ENCODE assay signal across 10 cellular contexts in the genomic region with DNA sequence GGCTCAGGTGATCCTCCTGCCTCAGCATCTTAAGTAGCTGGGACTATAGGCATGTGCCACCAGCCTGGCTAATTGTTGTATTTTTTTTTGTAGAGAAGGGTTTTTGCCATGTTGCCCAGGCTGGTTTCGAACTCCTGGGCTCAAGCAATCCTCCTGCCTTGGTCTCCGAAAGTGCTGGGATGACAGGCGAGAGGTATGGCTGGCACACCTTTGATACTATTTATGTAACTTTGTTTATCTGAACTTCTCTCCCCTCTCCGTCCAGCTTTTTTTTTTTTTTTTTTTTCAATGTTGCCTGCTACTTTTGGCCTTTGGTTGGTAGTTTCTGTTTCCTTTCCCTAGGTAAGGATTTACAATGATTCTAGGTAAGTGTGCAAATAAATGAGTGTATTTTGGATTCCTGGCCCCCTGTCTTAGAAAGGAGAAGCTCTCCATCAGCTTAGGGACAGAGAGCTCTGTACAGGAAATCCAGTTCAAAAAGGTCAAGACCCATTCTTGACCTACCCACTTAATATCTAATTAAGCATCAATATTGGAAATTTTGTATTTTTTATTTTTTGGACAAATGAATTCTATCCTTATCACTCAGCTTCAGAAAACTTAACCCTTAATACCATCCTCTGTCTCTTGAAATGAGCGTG. TPM values are rescaled to one million over a fixed set of nuclear protein-coding genes. Genes with fewer than 3 reads are reported as not detected.
A peak's percentile ranks its signal among the peaks of the same experiment; 100 is the strongest.
DNase-seq lines count a peak whose midpoint lies in the region; ATAC-seq and TF ChIP-seq lines count a peak whose summit lies in the region.
"Had no signal": no experiment of that assay in that cellular context is flagged by ENCODE, and none has a peak within 500 bp of the region (broad histone marks: within the 10 kb centered on the region; RNA-seq: fewer than 3 reads in every experiment).

No MANE protein-coding gene starts in this region.

- no peaks in the 10 kb centered on the region for H3K27me3 ChIP-seq in CD4-positive, CD25-positive, alpha-beta regulatory T cell (ENCODE audit: control insufficient read depth, insufficient read depth, low read length)
- H3K27me3 ChIP-seq in adrenal gland: no peaks in the 10 kb centered on the region
- H3K27me3 ChIP-seq: pancreas had no signal

- peaks cover 9% of the 10 kb centered on the region for H3K36me3 ChIP-seq in CD4-positive, CD25-positive, alpha-beta regulatory T cell (ENCODE audit: control insufficient read depth, insufficient read depth, low read length)
- peaks cover 0 to 7% of the 10 kb centered on the region in 2 donors for H3K36me3 ChIP-seq in adrenal gland (replicated peaks in 1 of 2)
- H3K36me3 ChIP-seq: pancreas had no signal

- peaks cover 34% of the 10 kb centered on the region for H3K36me3 Mint-ChIP-seq in CD4-positive, CD25-positive, alpha-beta regulatory T cell
- peaks cover 8% of the 10 kb centered on the region for H3K36me3 Mint-ChIP-seq in nephron (ENCODE audit: low read depth)

- peak overlapping the region; percentile 92 for H3K27ac ChIP-seq in CD4-positive, CD25-positive, alpha-beta regulatory T cell (ENCODE audit: insufficient read depth, low read length, poor library complexity, severe bottlenecking)
- H3K27ac ChIP-seq in adrenal gland: peak overlapping the region in 4 of 5 donors; percentile 48 to 77 (median 69)

- WGBS in adrenal gland, 4 donors: 48 to 67% (median 48%) methylated on average over 4 to 5 of the region's 5 CpGs

- no peaks in the 10 kb centered on the region for H3K9me3 ChIP-seq in CD4-positive, CD25-positive, alpha-beta regulatory T cell (ENCODE audit: control insufficient read depth in 2 of 2, low read length in 2 of 2)
- H3K9me3 ChIP-seq in adrenal gland (replicated peaks in 1 of 3): no peaks in the 10 kb centered on the region
- H3K9me3 ChIP-seq: pancreas had no signal

- peaks cover 98% of the 10 kb centered on the region for H3K4me1 ChIP-seq in CD4-positive, CD25-positive, alpha-beta regulatory T cell (ENCODE audit: control insufficient read depth, insufficient read depth, low read length, poor library complexity, severe bottlenecking)
- H3K4me1 ChIP-seq in adrenal gland (replicated peaks in 1 of 2): peaks cover 86 to 100% of the 10 kb centered on the region in 2 donors

- H3K27ac Mint-ChIP-seq in CD4-positive, CD25-positive, alpha-beta regulatory T cell: peak overlapping the region; percentile 91 to 98 (median 96)
- peak overlapping the region in 2 of 3 experiments; percentile 21 to 57 for H3K27ac Mint-ChIP-seq in nephron

- peak overlapping the region; percentile 79 for H3K4me3 ChIP-seq in CD4-positive, CD25-positive, alpha-beta regulatory T cell (ENCODE audit: low read depth, low read length)
- H3K4me3 ChIP-seq in adrenal gland: no peak overlapping the region
- H3K4me3 ChIP-seq: pancreas had no signal

- H3K4me3 Mint-ChIP-seq in CD4-positive, CD25-positive, alpha-beta regulatory T cell: peak overlapping the region; percentile 82 to 93 (median 88)
- H3K4me3 Mint-ChIP-seq in nephron: no peak overlapping the region

- H3K4me1 Mint-ChIP-seq in CD4-positive, CD25-positive, alpha-beta regulatory T cell: peaks cover 42 to 89% (median 72%) of the 10 kb centered on the region in 4 donors
- H3K4me1 Mint-ChIP-seq in nephron: peaks cover 32% of the 10 kb centered on the region

- TF ChIP-seq CTCF in adrenal gland (IDR thresholded peaks at IDR 0.05): no peak
- TF ChIP-seq CTCF in nephron (IDR thresholded peaks at IDR 0.05; ENCODE audit: unreplicated experiment in 3 of 3): no peak

- ATAC-seq in CD4-positive, CD25-positive, alpha-beta regulatory T cell (ENCODE audit: low read depth in 2 of 2): no peak
- ATAC-seq in HG02763 (IDR thresholded peaks at IDR 0.05; ENCODE audit: unreplicated experiment): peak; percentile 1
- no peak for ATAC-seq in GM19463 (IDR thresholded peaks at IDR 0.05; ENCODE audit: unreplicated experiment)

- no peak for DNase-seq in CD4-positive, CD25-positive, alpha-beta regulatory T cell
- DNase-seq in adrenal gland (no peak), NCI-H1092 treated with DMSO at 0.1 percent for 48 hours (lab: John Stamatoyannopoulos, UW) (no peak), GF-D8 (lab: John Stamatoyannopoulos, UW) (no peak)
- no peak for DNase-seq in activated effector memory CD4-positive, alpha-beta T cell treated with anti-CD3 and anti-CD28 coated beads, Interleukin-2, amount 50 U/mL, for 16 hours
- DNase-seq: pancreas had no signal

- intact Hi-C loops in adrenal gland (cut with DNase I): no loop called here

- no peaks in the 10 kb centered on the region for H3K9me3 Mint-ChIP-seq in CD4-positive, CD25-positive, alpha-beta regulatory T cell
- H3K9me3 Mint-ChIP-seq in nephron: no peaks in the 10 kb centered on the region

- no peaks in the 10 kb centered on the region for H3K27me3 Mint-ChIP-seq in CD4-positive, CD25-positive, alpha-beta regulatory T cell
- H3K27me3 Mint-ChIP-seq in nephron (ENCODE audit: low read depth): no peaks in the 10 kb centered on the region

- no peak for TF ChIP-seq POLR2A in adrenal gland (IDR thresholded peaks at IDR 0.05)

RNA-seq across cellular contexts. Expression of a gene that starts 6.8 kb away (rescaled TPM):
- 117 TPM for total RNA-seq in CD4-positive, CD25-positive, alpha-beta regulatory T cell
- 100 to 1,000 TPM; 527 to 578 (median 534) TPM for polyA plus RNA-seq in CD4-positive, CD25-positive, alpha-beta regulatory T cell
- total RNA-seq in adrenal gland: 100 to 1,000 TPM; 105 to 276 (median 191) TPM
- polyA plus RNA-seq in adrenal gland: 100 to 1,000 TPM; 100 to 198 (median 130) TPM

RNA-seq across cellular contexts. Expression of a gene that starts 11.3 kb away (rescaled TPM):
- total RNA-seq in CD4-positive, CD25-positive, alpha-beta regulatory T cell: 62.9 TPM
- polyA plus RNA-seq in CD4-positive, CD25-positive, alpha-beta regulatory T cell: 10 to 100 TPM; 51.9 to 75.5 (median 61.6) TPM
- total RNA-seq in adrenal gland: 10 to 100 TPM; 39.6 to 85.7 (median 61.5) TPM
- 10 to 100 TPM; 31.8 to 76.9 (median 34.4) TPM for polyA plus RNA-seq in adrenal gland

RNA-seq across cellular contexts. Expression of a gene that starts 30.9 kb away (rescaled TPM):
- total RNA-seq in CD4-positive, CD25-positive, alpha-beta regulatory T cell: not detected
- under 1 TPM; 0.03 to 0.16 (median 0.06) TPM for polyA plus RNA-seq in CD4-positive, CD25-positive, alpha-beta regulatory T cell
- under 1 TPM in 3 of 8 donors, not detected in 5; 0.04 to 0.14 (median 0.10) TPM for total RNA-seq in adrenal gland
- polyA plus RNA-seq in adrenal gland: under 1 TPM; 0.03 to 0.08 (median 0.07) TPM
- total RNA-seq: epithelial cell of proximal tubule had no signal
- polyA plus RNA-seq: pancreas had no signal

RNA-seq across cellular contexts. Expression of a gene that starts 39.4 kb away (rescaled TPM):
- total RNA-seq in CD4-positive, CD25-positive, alpha-beta regulatory T cell: 71.3 TPM
- polyA plus RNA-seq in CD4-positive, CD25-positive, alpha-beta regulatory T cell: 10 to 100 TPM; 32.9 to 43.5 (median 35.2) TPM
- 10 to 100 TPM; 16.8 to 39.6 (median 27.3) TPM for total RNA-seq in adrenal gland
- polyA plus RNA-seq in adrenal gland: 10 to 100 TPM in 1 of 3 donors, 1 to 10 TPM in 2; 6.9 to 38.1 (median 9.8) TPM

Comparison
In these comparisons a context has a peak if more than half of its experiments do, and no peak if none do; other contexts are left out.
1. H3K4me3 Mint-ChIP-seq: peak in CD4-positive, CD25-positive, alpha-beta regulatory T cell (4 of 4); none in nephron (0 of 3).